8 cellular contexts compared by ENCODE assay signal in the genomic region with DNA sequence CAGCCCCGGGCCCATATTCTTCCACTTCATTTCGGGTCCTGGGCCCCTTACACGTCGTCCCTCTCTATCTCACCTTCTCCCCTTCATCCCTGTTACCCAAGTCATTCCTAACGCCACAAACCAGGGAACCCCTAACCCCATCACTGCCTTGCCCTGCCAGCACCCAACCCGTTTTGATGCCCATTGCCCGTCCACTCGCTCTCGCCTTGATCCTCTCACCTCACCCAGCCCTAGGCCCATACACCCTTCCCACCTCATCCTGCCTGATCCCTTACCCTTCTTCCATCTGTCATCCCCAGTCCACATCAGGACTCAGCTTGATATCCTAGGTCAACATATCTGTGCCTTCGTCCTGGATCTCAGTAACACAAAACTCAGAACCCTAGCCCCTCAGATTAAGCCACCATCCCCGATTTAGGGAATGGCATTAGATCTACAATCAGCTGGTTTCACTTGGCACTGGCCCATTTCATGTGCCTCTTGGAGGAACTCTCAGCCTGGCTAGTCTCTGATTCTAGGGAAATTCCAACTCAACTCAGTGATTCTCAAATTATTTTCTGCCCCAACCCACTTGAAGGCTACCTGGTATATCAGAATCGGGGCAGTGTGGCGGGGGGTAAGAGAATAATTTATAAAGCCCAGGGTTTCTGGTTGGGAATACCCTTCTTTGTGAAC. TPM values are rescaled to one million over a fixed set of nuclear protein-coding genes. Genes with fewer than 3 reads are reported as not detected.
DNase-seq lines count a peak whose midpoint lies in the region; ATAC-seq and TF ChIP-seq lines count a peak whose summit lies in the region.

No MANE protein-coding gene starts in this region.

- DNase-seq in AG09309 (ENCODE audit: low read depth) (no peak), coronary artery (ENCODE audit: low spot score) (no peak), naive B cell (no peak), NCI-H748 (lab: John Stamatoyannopoulos, UW; ENCODE audit: unreplicated experiment) (no peak), amygdala (lab: John Stamatoyannopoulos, UW) (no peak)
- DNase-seq in Jurkat, Clone E6-1 (ENCODE audit: low read depth, low spot score): no peak

- H3K27ac ChIP-seq in coronary artery: peak overlapping the region; percentile 70 to 90

- H3K27me3 Mint-ChIP-seq in naive B cell: no peaks in the 10 kb centered on the region

- TF ChIP-seq CTCF in AG09309 (IDR thresholded peaks at IDR 0.05; ENCODE audit: control insufficient read depth, insufficient read depth, low read depth, low read length, missing control alignments) (no peak), coronary artery (IDR thresholded peaks at IDR 0.05) (no peak)

- no peaks in the 10 kb centered on the region for H3K9me3 Mint-ChIP-seq in naive B cell

- H3K4me3 Mint-ChIP-seq in naive B cell: peak overlapping the region; percentile 81 to 97 (median 95)

- ATAC-seq in naive B cell (ENCODE audit: low read depth in 2 of 2) (no peak), GM18520 (IDR thresholded peaks at IDR 0.05; ENCODE audit: unreplicated experiment) (no peak), GM21576 (IDR thresholded peaks at IDR 0.05; ENCODE audit: unreplicated experiment) (no peak)

- peak overlapping the region; percentile 96 to 99 (median 99) for H3K27ac Mint-ChIP-seq in naive B cell

- H3K4me3 ChIP-seq in AG09309 (ENCODE audit: control insufficient read depth, low read depth, low read length) (peak overlapping the region; percentile 86), coronary artery (peak overlapping the region; percentile 91)
- peak overlapping the region; percentile 68 for H3K4me3 ChIP-seq in Jurkat, Clone E6-1 (ENCODE audit: low read length)

- H3K36me3 Mint-ChIP-seq in naive B cell: peaks cover 3 to 5% of the 10 kb centered on the region in 2 donors

- peaks cover 33 to 36% (median 36%) of the 10 kb centered on the region in 3 donors for H3K4me1 Mint-ChIP-seq in naive B cell

RNA-seq across cellular contexts. Expression of gene CHMP5, which starts 0.5 kb away (rescaled TPM):
- polyA plus RNA-seq in Jurkat, Clone E6-1 (2012; ENCODE audit: insufficient read depth, insufficient read length): 92.7 TPM
- polyA plus RNA-seq in naive B cell (ENCODE audit: low read depth in 6 of 6): 10 to 100 TPM; 41.6 to 76.4 (median 54.2) TPM

RNA-seq across cellular contexts. Expression of gene BAG1, which starts 0.8 kb away (rescaled TPM):
- polyA plus RNA-seq in Jurkat, Clone E6-1 (2012; ENCODE audit: insufficient read depth, insufficient read length): 91.6 TPM
- polyA plus RNA-seq in naive B cell (ENCODE audit: low read depth in 6 of 6): 10 to 100 TPM; 45.7 to 85.6 (median 73.2) TPM

RNA-seq across cellular contexts. Expression of gene NFX1, which starts 25.0 kb away (rescaled TPM):
- polyA plus RNA-seq in Jurkat, Clone E6-1 (2012; ENCODE audit: insufficient read depth, insufficient read length): 27.6 TPM
- polyA plus RNA-seq in naive B cell (ENCODE audit: low read depth in 6 of 6): 10 to 100 TPM; 25.7 to 59.9 (median 41.2) TPM

RNA-seq across cellular contexts. Expression of gene SPINK4, which starts 25.4 kb away (rescaled TPM):
- polyA plus RNA-seq in Jurkat, Clone E6-1 (2012; ENCODE audit: insufficient read depth, insufficient read length): not detected
- not detected for polyA plus RNA-seq in naive B cell (ENCODE audit: low read depth in 6 of 6)
